Comparison of ENCODE assay signal across 18 cellular contexts in the genomic region with DNA sequence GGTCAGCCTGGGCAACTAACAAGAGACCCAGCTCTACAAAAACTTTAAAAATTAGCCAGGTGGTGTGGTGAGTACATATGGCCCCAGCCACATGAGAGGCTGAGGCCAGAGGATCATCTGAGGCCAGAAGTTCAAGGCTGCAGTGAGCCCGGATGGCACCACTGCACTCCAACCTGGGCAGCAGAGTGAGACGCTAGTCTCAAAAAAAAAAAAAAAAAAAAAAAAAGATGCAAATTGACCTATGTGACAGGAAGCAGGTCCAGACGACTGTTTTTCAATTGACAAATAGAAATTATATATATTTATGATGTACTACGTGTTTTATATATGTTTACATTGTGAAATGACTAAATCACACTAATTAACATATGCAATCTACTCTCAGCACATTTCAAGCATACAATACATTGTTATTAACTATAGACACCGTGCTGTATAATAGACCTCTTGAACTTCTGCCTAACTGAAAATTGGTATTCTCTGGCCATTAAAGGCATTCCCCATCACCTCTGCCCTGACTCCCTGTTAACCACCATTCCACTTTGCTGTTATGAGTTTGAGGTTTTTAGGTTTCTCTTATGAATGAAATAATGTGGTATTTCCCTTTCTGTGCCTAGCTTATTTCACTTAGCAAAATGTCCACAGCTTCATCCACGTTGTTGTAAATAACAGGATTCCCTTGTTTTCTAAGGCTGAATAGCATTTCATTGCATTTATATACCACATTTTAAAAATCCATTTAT. TPM values are rescaled to one million over a fixed set of nuclear protein-coding genes. Genes with fewer than 3 reads are reported as not detected.
DNase-seq lines count a peak whose midpoint lies in the region; ATAC-seq and TF ChIP-seq lines count a peak whose summit lies in the region.
"Had no signal": no experiment of that assay in that cellular context is flagged by ENCODE, and none has a peak within 500 bp of the region (broad histone marks: within the 10 kb centered on the region; RNA-seq: fewer than 3 reads in every experiment).

No MANE protein-coding gene starts in this region.

- H3K27me3 ChIP-seq in CD8-positive, alpha-beta memory T cell (ENCODE audit: insufficient read depth, low read length, poor library complexity, severe bottlenecking): no peaks in the 10 kb centered on the region
- no peaks in the 10 kb centered on the region for H3K27me3 ChIP-seq in naive thymus-derived CD4-positive, alpha-beta T cell (ENCODE audit: control insufficient read depth in 2 of 2, insufficient read depth in 2 of 2, low read length in 2 of 2)

- peak overlapping the region; percentile 78 for H3K4me2 ChIP-seq in OCI-LY7 (ENCODE audit: low read length)

- H3K9me3 Mint-ChIP-seq in activated naive CD4-positive, alpha-beta T cell treated with anti-CD3 and anti-CD28 coated beads, Interleukin-2, amount 50 U/mL, for 24 hours: no peaks in the 10 kb centered on the region
- H3K9me3 Mint-ChIP-seq in activated naive CD4-positive, alpha-beta T cell treated with anti-CD3 and anti-CD28 coated beads, Interleukin-2, amount 50 U/mL, for 72 hours: no peaks in the 10 kb centered on the region
- H3K9me3 Mint-ChIP-seq in CD8-positive, alpha-beta memory T cell: no peaks in the 10 kb centered on the region
- H3K9me3 Mint-ChIP-seq in naive thymus-derived CD4-positive, alpha-beta T cell: no peaks in the 10 kb centered on the region

- POLR2A ChIA-PET in CD8-positive, alpha-beta memory T cell (lab: Charles Lee): no interaction called here
- POLR2A ChIA-PET in OCI-LY7 (lab: Charles Lee): interaction anchor here (0.6 to 1.3 kb wide), 2 partner anchors 12 to 37 kb away, joined by 3 read pairs; no protein-coding TSS in a partner anchor
- POLR2A ChIA-PET in naive thymus-derived CD4-positive, alpha-beta T cell (lab: Charles Lee): interaction anchor here (1.2 to 1.8 kb wide), 5 partner anchors 12 to 37 kb away, joined by 3 to 13 read pairs (median 6); partner anchors contain the start of gene MGAT4A

- no peaks in the 10 kb centered on the region for H3K27me3 Mint-ChIP-seq in activated naive CD4-positive, alpha-beta T cell treated with anti-CD3 and anti-CD28 coated beads, Interleukin-2, amount 50 U/mL, for 24 hours
- no peaks in the 10 kb centered on the region for H3K27me3 Mint-ChIP-seq in CD8-positive, alpha-beta memory T cell
- no peaks in the 10 kb centered on the region for H3K27me3 Mint-ChIP-seq in naive thymus-derived CD4-positive, alpha-beta T cell

- no peaks in the 10 kb centered on the region for H3K9me2 ChIP-seq in OCI-LY7 (ENCODE audit: insufficient read depth, low read length)

- peak overlapping the region; percentile 59; the same call in 1 of the 2 replicates for H2AFZ ChIP-seq in OCI-LY7 (ENCODE audit: low read length)

- H4K20me1 ChIP-seq in OCI-LY7 (ENCODE audit: insufficient read depth, low read length): no peaks in the 10 kb centered on the region

- CTCF ChIA-PET in CD8-positive, alpha-beta memory T cell (lab: Charles Lee): no interaction called here
- CTCF ChIA-PET in OCI-LY7 (lab: Charles Lee; ENCODE audit: unreplicated experiment): no interaction called here
- CTCF ChIA-PET in naive thymus-derived CD4-positive, alpha-beta T cell (lab: Charles Lee): no interaction called here

- intact Hi-C loops in OCI-LY7 (cut with micrococcal nuclease; ENCODE audit: unreplicated experiment): loop anchor here (5.0 kb wide), 1 partner anchor 116 kb away; no protein-coding TSS in a partner anchor
- intact Hi-C loops in naive thymus-derived CD4-positive, alpha-beta T cell (cut with micrococcal nuclease): loop anchor here in 1 of 2 donors (10.0 kb wide), 1 partner anchor 391 kb away; the partner anchor contains the start of genes LIPT1 and TSGA10

- DNase-seq in activated naive CD4-positive, alpha-beta T cell treated with anti-CD3 and anti-CD28 coated beads, Interleukin-2, amount 50 U/mL, for 72 hours (ENCODE audit: low spot score in 2 of 2): no peak
- no peak for DNase-seq in CD8-positive, alpha-beta memory T cell
- DNase-seq in OCI-LY7 (ENCODE audit: low spot score): peak; percentile 47
- DNase-seq in naive thymus-derived CD4-positive, alpha-beta T cell: no peak
- no peak for DNase-seq in stimulated activated CD4-positive, alpha-beta T cell treated with anti-CD3 and anti-CD28 coated beads, Interleukin-4, amount 100 ng/mL, for 4 hours
- no peak for DNase-seq in SKM-1 treated with dmso at 0.1 percent for 144 hours (lab: John Stamatoyannopoulos, UW; ENCODE audit: unreplicated experiment)
- no peak for DNase-seq in germinal center (ENCODE audit: low spot score)
- DNase-seq: GF-D8; IMR-90; NCI-H187; NCI-H345; NCI-H526 treated with DMSO at 0.1 percent for 48 hours; NK-92 treated with Interleukin-12 subunit alpha and Interleukin-12 subunit beta, amount 100 ng/mL, for 24 hours; OCI-M1; SHP77 treated with DMSO at 0.1 percent for 48 hours had no signal

- H3K4me3 ChIP-seq in CD8-positive, alpha-beta memory T cell (ENCODE audit: low read length): no peak overlapping the region
- H3K4me3 ChIP-seq in OCI-LY7 (ENCODE audit: low read depth, low read length, poor library complexity, severe bottlenecking): peak overlapping the region; percentile 37
- no peak overlapping the region for H3K4me3 ChIP-seq in naive thymus-derived CD4-positive, alpha-beta T cell (ENCODE audit: low read length)

- no peak for ATAC-seq in activated naive CD4-positive, alpha-beta T cell treated with anti-CD3 and anti-CD28 coated beads, Interleukin-2, amount 50 U/mL, for 72 hours
- ATAC-seq in naive thymus-derived CD4-positive, alpha-beta T cell: no peak
- ATAC-seq: SK-N-SH treated with all-trans-retinoic acid at 6 μM for 48 hours had no signal

- peak overlapping the region; percentile 52 for H3K27ac Mint-ChIP-seq in activated naive CD4-positive, alpha-beta T cell treated with anti-CD3 and anti-CD28 coated beads, Interleukin-2, amount 50 U/mL, for 24 hours
- no peak overlapping the region for H3K27ac Mint-ChIP-seq in activated naive CD4-positive, alpha-beta T cell treated with anti-CD3 and anti-CD28 coated beads, Interleukin-2, amount 50 U/mL, for 72 hours
- peak overlapping the region in 6 of 8 donors; percentile 2 to 87 (median 73) for H3K27ac Mint-ChIP-seq in CD8-positive, alpha-beta memory T cell
- H3K27ac Mint-ChIP-seq in naive thymus-derived CD4-positive, alpha-beta T cell: peak overlapping the region; percentile 1 to 99 (median 76)

- H3K9me3 ChIP-seq in CD8-positive, alpha-beta memory T cell (ENCODE audit: low read length): no peaks in the 10 kb centered on the region
- no peaks in the 10 kb centered on the region for H3K9me3 ChIP-seq in OCI-LY7 (ENCODE audit: low read length)
- no peaks in the 10 kb centered on the region for H3K9me3 ChIP-seq in naive thymus-derived CD4-positive, alpha-beta T cell (ENCODE audit: control insufficient read depth in 2 of 3, low read length in 3 of 3)

- TF ChIP-seq CTCF in OCI-LY7 (conservative IDR thresholded peaks at IDR 0.05; ENCODE audit: low read length): no peak

- H3K36me3 Mint-ChIP-seq in activated naive CD4-positive, alpha-beta T cell treated with anti-CD3 and anti-CD28 coated beads, Interleukin-2, amount 50 U/mL, for 24 hours: no peaks in the 10 kb centered on the region
- peaks cover 0 to 8% of the 10 kb centered on the region in 2 donors for H3K36me3 Mint-ChIP-seq in activated naive CD4-positive, alpha-beta T cell treated with anti-CD3 and anti-CD28 coated beads, Interleukin-2, amount 50 U/mL, for 72 hours
- H3K36me3 Mint-ChIP-seq in CD8-positive, alpha-beta memory T cell: peaks cover 0 to 5% (median 5%) of the 10 kb centered on the region in 3 donors
- H3K36me3 Mint-ChIP-seq in naive thymus-derived CD4-positive, alpha-beta T cell: peaks cover 0 to 23% (median 3%) of the 10 kb centered on the region in 5 donors

- H3K79me2 ChIP-seq in OCI-LY7 (ENCODE audit: insufficient read depth, low read depth, low read length): no peaks in the 10 kb centered on the region

- H3K4me1 Mint-ChIP-seq in activated naive CD4-positive, alpha-beta T cell treated with anti-CD3 and anti-CD28 coated beads, Interleukin-2, amount 50 U/mL, for 24 hours: peaks cover 84% of the 10 kb centered on the region
- H3K4me1 Mint-ChIP-seq in CD8-positive, alpha-beta memory T cell: peaks cover 67 to 90% (median 84%) of the 10 kb centered on the region in 3 donors
- H3K4me1 Mint-ChIP-seq in naive thymus-derived CD4-positive, alpha-beta T cell: peaks cover 50 to 84% (median 73%) of the 10 kb centered on the region in 7 donors

- BruUV-seq in OCI-LY7 (replicated peaks; lab: Mats Ljungman, UMichigan): no TSS peak

- H3K27ac ChIP-seq in CD8-positive, alpha-beta memory T cell (ENCODE audit: low read depth, low read length): no peak overlapping the region
- H3K27ac ChIP-seq in OCI-LY7 (ENCODE audit: low read depth, low read length, poor library complexity, severe bottlenecking): peak overlapping the region; percentile 90
- H3K27ac ChIP-seq in naive thymus-derived CD4-positive, alpha-beta T cell (ENCODE audit: low read depth, low read length): no peak overlapping the region

- no peak overlapping the region for H3K4me3 Mint-ChIP-seq in activated naive CD4-positive, alpha-beta T cell treated with anti-CD3 and anti-CD28 coated beads, Interleukin-2, amount 50 U/mL, for 24 hours
- peak overlapping the region in 1 of 7 donors; percentile 38 for H3K4me3 Mint-ChIP-seq in CD8-positive, alpha-beta memory T cell
- peak overlapping the region in 1 of 10 donors; percentile 0 for H3K4me3 Mint-ChIP-seq in naive thymus-derived CD4-positive, alpha-beta T cell

- no peaks in the 10 kb centered on the region for H3K36me3 ChIP-seq in CD8-positive, alpha-beta memory T cell (ENCODE audit: insufficient read depth, low read length)
- no peaks in the 10 kb centered on the region for H3K36me3 ChIP-seq in OCI-LY7 (ENCODE audit: insufficient read depth, low read length)
- no peaks in the 10 kb centered on the region for H3K36me3 ChIP-seq in naive thymus-derived CD4-positive, alpha-beta T cell (ENCODE audit: control insufficient read depth in 2 of 3, insufficient read depth in 3 of 3, low read length in 3 of 3)

- H3K4me1 ChIP-seq in CD8-positive, alpha-beta memory T cell (ENCODE audit: insufficient read depth, low read length): peaks cover 68% of the 10 kb centered on the region
- peaks cover 89% of the 10 kb centered on the region for H3K4me1 ChIP-seq in OCI-LY7 (ENCODE audit: insufficient read depth, low read length, poor library complexity, severe bottlenecking)
- H3K4me1 ChIP-seq in naive thymus-derived CD4-positive, alpha-beta T cell (ENCODE audit: control insufficient read depth in 2 of 2, insufficient read depth in 2 of 2, low read length in 2 of 2): peaks cover 44 to 62% of the 10 kb centered on the region in 2 donors

RNA-seq across cellular contexts. Expression of gene MGAT4A, which starts 32.4 kb away (rescaled TPM):
- 10 to 100 TPM; 59.1 to 95.6 TPM for total RNA-seq in activated naive CD4-positive, alpha-beta T cell treated with anti-CD3 and anti-CD28 coated beads, Interleukin-2, amount 50 U/mL, for 72 hours
- total RNA-seq in CD8-positive, alpha-beta memory T cell: 10 to 100 TPM; 65.2 to 66.8 TPM
- 211 TPM for polyA plus RNA-seq in CD8-positive, alpha-beta memory T cell
- total RNA-seq in OCI-LY7 (2014; rRNA removed; shearing (Covaris generic)): 7.7 and 10.1 TPM in 2 replicates
- 9.5 and 15.4 TPM in 2 replicates for total RNA-seq in OCI-LY7 (2022)
- 100 to 1,000 TPM; 125 to 308 (median 240) TPM for total RNA-seq in naive thymus-derived CD4-positive, alpha-beta T cell
- 100 to 1,000 TPM; 262 to 349 TPM for polyA plus RNA-seq in naive thymus-derived CD4-positive, alpha-beta T cell
- total RNA-seq: RPMI7951 had no signal
- polyA plus RNA-seq: IMR-90 had no signal

Comparison
In these comparisons a context has a peak if more than half of its experiments do, and no peak if none do; other contexts are left out.
1. H3K27ac Mint-ChIP-seq: peak in activated naive CD4-positive, alpha-beta T cell treated with anti-CD3 and anti-CD28 coated beads, Interleukin-2, amount 50 U/mL, for 24 hours (single experiment), CD8-positive, alpha-beta memory T cell (6 of 8) and naive thymus-derived CD4-positive, alpha-beta T cell (9 of 9); none in activated naive CD4-positive, alpha-beta T cell treated with anti-CD3 and anti-CD28 coated beads, Interleukin-2, amount 50 U/mL, for 72 hours (0 of 2).